9 cellular contexts compared by ENCODE assay signal in genomic region chr1:9110669-9111356, GRCh38. TPM values are rescaled to one million over a fixed set of nuclear protein-coding genes. Genes with fewer than 3 reads are reported as not detected.
DNase-seq lines count a peak whose midpoint lies in the region; ATAC-seq and TF ChIP-seq lines count a peak whose summit lies in the region.
"Had no signal": no experiment of that assay in that cellular context is flagged by ENCODE, and none has a peak within 500 bp of the region (broad histone marks: within the 10 kb centered on the region; RNA-seq: fewer than 3 reads in every experiment).

No MANE protein-coding gene starts in this region.

- H3K4me2 ChIP-seq in PC-9, result peak overlapping the region; percentile 34; the same call in 1 of the 2 replicates

- H3K36me3 Mint-ChIP-seq in Calu3 (ENCODE audit: insufficient read depth, unreplicated experiment), result peaks cover 13% of the 10 kb centered on the region
- peaks cover 0 to 23% (median 5%) of the 10 kb centered on the region in 3 donors for H3K36me3 Mint-ChIP-seq in naive thymus-derived CD8-positive, alpha-beta T cell

- DNase-seq in Calu3 (peak; percentile 94), HS-5 (ENCODE audit: low read depth) (peak; percentile 60), PC-9 (peak; percentile 91), esophagus squamous epithelium (lab: John Stamatoyannopoulos, UW) (peak; percentile 26)
- DNase-seq in activated T-cell treated with anti-CD3 and anti-CD28 coated beads, Interleukin-2, amount 50 U/mL, for 1 hour, result peak; percentile 85
- peak; percentile 65 to 94 (median 84) for DNase-seq in naive thymus-derived CD8-positive, alpha-beta T cell
- peak; percentile 62 to 80 for DNase-seq in stimulated activated CD8-positive, alpha-beta memory T cell treated with anti-CD3 and anti-CD28 coated beads, Interleukin-7, amount 100 ng/mL, for 48 hours (ENCODE audit: extremely low read depth in 1 of 2, low read depth in 1 of 2)

- no peaks in the 10 kb centered on the region for H3K27me3 Mint-ChIP-seq in Calu3 (ENCODE audit: unreplicated experiment)
- H3K27me3 Mint-ChIP-seq in naive thymus-derived CD8-positive, alpha-beta T cell, result no peaks in the 10 kb centered on the region

- peak overlapping the region; percentile 16; the same call in 1 of the 2 replicates for H3K27ac ChIP-seq in PC-9
- H3K27ac ChIP-seq in esophagus squamous epithelium, result peak overlapping the region; percentile 35 to 54 (median 48)

- H3K36me3 ChIP-seq in PC-9 (ENCODE audit: low read depth), result no peaks in the 10 kb centered on the region
- peaks cover 11 to 66% (median 12%) of the 10 kb centered on the region in 3 donors for H3K36me3 ChIP-seq in esophagus squamous epithelium

- CTCF ChIA-PET in Calu3 (lab: Charles Lee) (interaction anchor here (0.6 to 1.7 kb wide), 14 partner anchors 9 to 944 kb away, joined by 3 to 7 read pairs (median 4); partner anchors contain the start of gene H6PD), PC-9 (lab: Charles Lee) (interaction anchor here (0.5 to 0.9 kb wide), 4 partner anchors 23 to 96 kb away, joined by 3 to 5 read pairs (median 4); no protein-coding TSS in a partner anchor)

- H3K4me3 ChIP-seq in PC-9 (no peak overlapping the region), esophagus squamous epithelium (no peak overlapping the region)

- H3K9me3 ChIP-seq in PC-9 (ENCODE audit: insufficient read depth, low read depth), result no peaks in the 10 kb centered on the region
- H3K9me3 ChIP-seq in esophagus squamous epithelium, result no peaks in the 10 kb centered on the region

- POLR2A ChIA-PET in PC-9 (lab: Charles Lee; ENCODE audit: unreplicated experiment), result no interaction called here
- POLR2A ChIA-PET in naive thymus-derived CD8-positive, alpha-beta T cell (lab: Charles Lee), result interaction anchor here (1.9 kb wide), 1 partner anchor 86 kb away, joined by 6 read pairs; no protein-coding TSS in a partner anchor

- no peaks in the 10 kb centered on the region for H3K27me3 ChIP-seq in PC-9 (ENCODE audit: insufficient read depth, low read depth)
- no peaks in the 10 kb centered on the region for H3K27me3 ChIP-seq in esophagus squamous epithelium

- TF ChIP-seq POLR2A in esophagus squamous epithelium (IDR thresholded peaks at IDR 0.05), result no peak

- peaks cover 4% of the 10 kb centered on the region; the same call in 1 of the 2 replicates for H4K20me1 ChIP-seq in PC-9 (ENCODE audit: insufficient read depth)

- peak; percentile 84 to 86 for ATAC-seq in naive thymus-derived CD8-positive, alpha-beta T cell
- no peak for ATAC-seq in HG02970 (IDR thresholded peaks at IDR 0.05; ENCODE audit: low FRiP score, unreplicated experiment)

- H3K79me2 ChIP-seq in PC-9 (ENCODE audit: low read depth), result no peaks in the 10 kb centered on the region

- no peaks in the 10 kb centered on the region for H3F3A ChIP-seq in PC-9 (ENCODE audit: insufficient read depth, low read depth)

- H3K4me1 ChIP-seq in PC-9 (replicated peaks; ENCODE audit: insufficient read depth), result peaks cover 8% of the 10 kb centered on the region
- peaks cover 12 to 73% (median 44%) of the 10 kb centered on the region in 3 donors for H3K4me1 ChIP-seq in esophagus squamous epithelium

- no peak overlapping the region for H3K27ac Mint-ChIP-seq in Calu3 (ENCODE audit: unreplicated experiment)
- H3K27ac Mint-ChIP-seq in naive thymus-derived CD8-positive, alpha-beta T cell, result peak overlapping the region in 1 of 10 donors; percentile 28

- H3K9me2 ChIP-seq in PC-9 (ENCODE audit: insufficient read depth), result no peaks in the 10 kb centered on the region

- no peak overlapping the region for H2AFZ ChIP-seq in PC-9

- no peak overlapping the region for H3K4me3 Mint-ChIP-seq in Calu3 (ENCODE audit: low read depth, unreplicated experiment)
- H3K4me3 Mint-ChIP-seq in naive thymus-derived CD8-positive, alpha-beta T cell, result no peak overlapping the region

- H3K9me3 Mint-ChIP-seq in Calu3 (ENCODE audit: low read depth, unreplicated experiment), result no peaks in the 10 kb centered on the region
- H3K9me3 Mint-ChIP-seq in naive thymus-derived CD8-positive, alpha-beta T cell, result no peaks in the 10 kb centered on the region

- TF ChIP-seq CTCF in Calu3 (IDR thresholded peaks at IDR 0.05; ENCODE audit: unreplicated experiment), result peak; percentile 66
- peak; percentile 90 for TF ChIP-seq CTCF in PC-9 (conservative IDR thresholded peaks at IDR 0.05)
- TF ChIP-seq CTCF in esophagus squamous epithelium (IDR thresholded peaks at IDR 0.05), result peak; percentile 86 to 97 (median 95)

- no peaks in the 10 kb centered on the region for H3K4me1 Mint-ChIP-seq in Calu3 (ENCODE audit: low read depth, unreplicated experiment)
- peaks cover 0 to 4% (median under 1%) of the 10 kb centered on the region in 4 donors for H3K4me1 Mint-ChIP-seq in naive thymus-derived CD8-positive, alpha-beta T cell

- no TSS peak for BruUV-seq in Calu3 (replicated peaks; lab: Mats Ljungman, UMichigan)
- BruUV-seq in PC-9 (replicated peaks; lab: Mats Ljungman, UMichigan), result no TSS peak

- intact Hi-C loops in Calu3 (cut with micrococcal nuclease; ENCODE audit: unreplicated experiment) (loop anchor here (1.0 to 10.0 kb wide), 2 partner anchors 85 to 384 kb away; no protein-coding TSS in a partner anchor), PC-9 (cut with micrococcal nuclease; ENCODE audit: unreplicated experiment) (loop anchor here (1.0 to 10.0 kb wide), 3 partner anchors 85 to 380 kb away; no protein-coding TSS in a partner anchor), esophagus squamous epithelium (cut with DNase I) (no loop called here)

- WGBS in esophagus squamous epithelium, 2 donors, result 18 to 70% methylated on average over 5 of the region's 18 CpGs

RNA-seq across cellular contexts. Expression of gene GPR157, which starts 18.1 kb away (rescaled TPM):
- 5.4 and 12.5 TPM in 2 replicates for total RNA-seq in Calu3 (2022)
- 9.0 and 10.6 TPM in 2 replicates for total RNA-seq in PC-9 (2021)
- 10 to 100 TPM; 28.5 to 57.4 (median 30.2) TPM for total RNA-seq in esophagus squamous epithelium
- 1 to 10 TPM; 5.4 to 5.6 TPM for total RNA-seq in naive thymus-derived CD8-positive, alpha-beta T cell
- polyA plus RNA-seq in naive thymus-derived CD8-positive, alpha-beta T cell, result 1 to 10 TPM in 2 of 3 donors, under 1 TPM in 1; 0.56 to 3.1 (median 1.6) TPM

RNA-seq across cellular contexts. Expression of gene SLC2A5, which starts 41.4 kb away (rescaled TPM):
- total RNA-seq in Calu3 (2022) (0.33 TPM in 1 of 2 replicates, not detected in the other), PC-9 (2021) (not detected in 2 replicates), esophagus squamous epithelium (1 to 10 TPM; 1.9 to 7.1 (median 4.2) TPM)
- under 1 TPM; 0.49 to 0.55 TPM for total RNA-seq in naive thymus-derived CD8-positive, alpha-beta T cell
- polyA plus RNA-seq in naive thymus-derived CD8-positive, alpha-beta T cell, result not detected
- total RNA-seq: activated CD8-positive, alpha-beta memory T cell treated with anti-CD3 and anti-CD28 coated beads for 36 hours had no signal

Comparison
In these comparisons a context has a peak if more than half of its experiments do, and no peak if none do; other contexts are left out.
1. DNase-seq: peak in every context shown above with its lines; median percentile 94 in Calu3; 91 in PC-9; 85 in activated T-cell treated with anti-CD3 and anti-CD28 coated beads, Interleukin-2, amount 50 U/mL, for 1 hour; 84 in naive thymus-derived CD8-positive, alpha-beta T cell; 71 in stimulated activated CD8-positive, alpha-beta memory T cell treated with anti-CD3 and anti-CD28 coated beads, Interleukin-7, amount 100 ng/mL, for 48 hours; 60 in HS-5; 26 in esophagus squamous epithelium.